In the genomic region with DNA sequence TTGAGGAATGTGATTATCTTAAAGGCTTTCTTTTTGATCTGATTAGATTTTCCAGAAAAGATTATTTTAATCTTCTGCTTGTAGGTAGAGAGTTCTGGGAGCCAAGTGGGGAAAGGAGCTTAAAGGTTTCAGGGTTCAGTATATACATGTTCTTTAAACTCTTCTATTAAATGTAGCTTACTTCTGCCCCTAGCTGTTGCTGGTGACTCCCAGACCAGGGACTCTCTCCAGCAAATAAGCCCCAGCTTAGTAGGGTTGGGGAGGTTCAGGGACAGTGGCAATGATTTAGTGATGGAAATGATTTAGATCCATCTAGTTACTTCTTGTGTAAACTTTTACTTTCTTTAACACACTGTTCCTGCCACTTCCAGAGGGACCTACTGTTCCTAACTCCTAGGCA, we compare ENCODE assay signal across 17 cellular contexts.
"Had no signal": no experiment of that assay in that cellular context is flagged by ENCODE, and none has a peak within 500 bp of the region (broad histone marks: within the 10 kb centered on the region; RNA-seq: fewer than 3 reads in every experiment).

No MANE protein-coding gene starts in this region.

- H3K4me3 ChIP-seq: esophagus muscularis mucosa, left ventricle myocardium inferior, pancreas, testis, upper lobe of right lung had no signal

- DNase-seq: activated CD4-positive, alpha-beta T cell treated with anti-CD3 and anti-CD28 coated beads, Interleukin-2, amount 10 ng/mL, durations not matched to agents 7 days and 5 days; amygdala; brain microvascular endothelial cell; left ventricle myocardium inferior; pancreas; stimulated activated CD4-positive, alpha-beta T cell treated with anti-CD3 and anti-CD28 coated beads, Interleukin-15, amount 100 ng/mL, for 24 hours; stimulated activated CD4-positive, alpha-beta T cell treated with anti-CD3 and anti-CD28 coated beads, Interleukin-4, amount 100 ng/mL, for 24 hours; stimulated activated naive CD8-positive, alpha-beta T cell treated with anti-CD3 and anti-CD28 coated beads, Interleukin-15, amount 100 ng/mL, for 72 hours; T-helper 1 cell; testis; upper lobe of right lung had no signal

- H3K27ac ChIP-seq: brain microvascular endothelial cell, left ventricle myocardium inferior, pancreas, testis, upper lobe of right lung had no signal

- H3K27me3 Mint-ChIP-seq: activated CD4-positive, alpha-beta T cell treated with anti-CD3 and anti-CD28 coated beads, Interleukin-2, amount 10 ng/mL, durations not matched to agents 7 days and 5 days; activated naive CD4-positive, alpha-beta T cell treated with anti-CD3 and anti-CD28 coated beads, Interleukin-2, amount 50 U/mL, for 24 hours; memory B cell; stimulated activated naive CD8-positive, alpha-beta T cell treated with anti-CD3 and anti-CD28 coated beads, Interleukin-15, amount 100 ng/mL, for 72 hours had no signal

- FAIRE-seq: endometrium, keratinocyte, pancreas had no signal

- H3K4me3 Mint-ChIP-seq: activated CD4-positive, alpha-beta T cell treated with anti-CD3 and anti-CD28 coated beads, Interleukin-2, amount 10 ng/mL, durations not matched to agents 7 days and 5 days; activated naive CD4-positive, alpha-beta T cell treated with anti-CD3 and anti-CD28 coated beads, Interleukin-2, amount 50 U/mL, for 24 hours; memory B cell; stimulated activated naive CD8-positive, alpha-beta T cell treated with anti-CD3 and anti-CD28 coated beads, Interleukin-15, amount 100 ng/mL, for 72 hours; WTC11 had no signal

- ATAC-seq: pancreas; stimulated activated naive CD8-positive, alpha-beta T cell treated with anti-CD3 and anti-CD28 coated beads, Interleukin-15, amount 100 ng/mL, for 72 hours; upper lobe of right lung; WTC11 had no signal

- H3K4me1 Mint-ChIP-seq: activated CD4-positive, alpha-beta T cell treated with anti-CD3 and anti-CD28 coated beads, Interleukin-2, amount 10 ng/mL, durations not matched to agents 7 days and 5 days; activated naive CD4-positive, alpha-beta T cell treated with anti-CD3 and anti-CD28 coated beads, Interleukin-2, amount 50 U/mL, for 24 hours; memory B cell; stimulated activated naive CD8-positive, alpha-beta T cell treated with anti-CD3 and anti-CD28 coated beads, Interleukin-15, amount 100 ng/mL, for 72 hours; WTC11 had no signal

- H3K9me3 ChIP-seq: esophagus muscularis mucosa, left ventricle myocardium inferior, pancreas, testis, upper lobe of right lung had no signal

- H3K4me1 ChIP-seq: left ventricle myocardium inferior, pancreas, testis, upper lobe of right lung had no signal

- H3K27ac Mint-ChIP-seq: activated CD4-positive, alpha-beta T cell treated with anti-CD3 and anti-CD28 coated beads, Interleukin-2, amount 10 ng/mL, durations not matched to agents 7 days and 5 days; activated naive CD4-positive, alpha-beta T cell treated with anti-CD3 and anti-CD28 coated beads, Interleukin-2, amount 50 U/mL, for 24 hours; memory B cell; stimulated activated naive CD8-positive, alpha-beta T cell treated with anti-CD3 and anti-CD28 coated beads, Interleukin-15, amount 100 ng/mL, for 72 hours; WTC11 had no signal

- H3K27me3 ChIP-seq: brain microvascular endothelial cell, esophagus muscularis mucosa, pancreas, testis, upper lobe of right lung had no signal

- H3K36me3 ChIP-seq: pancreas had no signal

- H3K9me3 Mint-ChIP-seq: activated CD4-positive, alpha-beta T cell treated with anti-CD3 and anti-CD28 coated beads, Interleukin-2, amount 10 ng/mL, durations not matched to agents 7 days and 5 days; activated naive CD4-positive, alpha-beta T cell treated with anti-CD3 and anti-CD28 coated beads, Interleukin-2, amount 50 U/mL, for 24 hours; memory B cell; stimulated activated naive CD8-positive, alpha-beta T cell treated with anti-CD3 and anti-CD28 coated beads, Interleukin-15, amount 100 ng/mL, for 72 hours had no signal
